In the genomic region with DNA sequence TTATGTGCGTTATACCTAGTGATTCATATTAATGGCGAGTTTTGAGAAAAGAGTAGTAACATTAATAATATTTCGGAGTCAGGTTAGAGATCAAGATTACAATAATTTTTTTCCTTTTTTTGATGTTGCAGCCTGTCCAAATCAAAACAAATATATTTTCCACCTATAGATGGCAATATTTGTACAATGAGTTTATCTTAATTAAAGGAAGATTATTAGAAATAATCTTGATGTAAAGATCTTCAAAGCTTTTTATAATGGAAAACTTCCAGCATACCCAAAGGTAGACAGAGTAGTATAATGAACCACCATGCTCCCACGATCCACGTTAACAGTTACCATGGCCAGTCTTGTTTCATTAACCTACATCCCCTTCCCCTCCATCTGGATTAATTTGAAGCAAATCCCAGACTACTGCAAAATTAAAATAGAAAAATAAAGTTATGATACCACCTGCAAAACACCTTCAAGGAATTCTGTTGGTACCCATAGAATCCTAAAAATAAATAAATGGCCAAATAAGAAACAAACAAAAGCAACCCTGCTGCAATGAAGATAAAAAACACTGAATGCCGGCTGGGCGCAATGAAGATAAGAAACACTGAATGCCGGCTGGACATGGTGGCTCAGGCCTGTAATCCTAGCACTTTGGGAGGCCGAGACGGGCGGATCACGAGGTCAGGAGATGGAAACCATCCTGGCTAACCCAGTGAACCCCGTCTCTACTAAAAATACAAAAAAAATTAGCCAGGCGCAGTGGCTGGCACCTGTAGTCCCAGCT, we compare ENCODE assay signal across 13 cellular contexts. TPM values are rescaled to one million over a fixed set of nuclear protein-coding genes. Genes with fewer than 3 reads are reported as not detected.
DNase-seq lines count a peak whose midpoint lies in the region; ATAC-seq and TF ChIP-seq lines count a peak whose summit lies in the region.
"Had no signal": no experiment of that assay in that cellular context is flagged by ENCODE, and none has a peak within 500 bp of the region (broad histone marks: within the 10 kb centered on the region; RNA-seq: fewer than 3 reads in every experiment).

No MANE protein-coding gene starts in this region.

- DNase-seq in heart left ventricle (no peak), left ventricle myocardium superior (no peak), NCI-H2227 (lab: John Stamatoyannopoulos, UW; ENCODE audit: unreplicated experiment) (peak; percentile 12), cerebellar cortex (ENCODE audit: low spot score) (peak; percentile 52), superior temporal gyrus (ENCODE audit: extremely low spot score) (peak; percentile 55), amygdala (lab: John Stamatoyannopoulos, UW) (no peak), coronary artery (ENCODE audit: low spot score) (no peak)
- no peak for DNase-seq in T-helper 2 cell treated with Interferon-gamma antibody and Interleukin-4, amounts not matched to agents 5 μg/mL and 100 μg/mL, for 36 hours (ENCODE audit: low spot score)
- DNase-seq: activated CD8-positive, alpha-beta memory T cell treated with anti-CD3 and anti-CD28 coated beads, Interleukin-2, amount 10 ng/mL, durations not matched to agents 7 days and 5 days; lower lobe of right lung; NCI-H446 had no signal

- WGBS in heart left ventricle, 4 donors, result 78 to 84% (median 80%) methylated on average over 14 of the region's 14 CpGs

- no peak overlapping the region for H3K27ac Mint-ChIP-seq in T-helper 2 cell treated with Interferon-gamma antibody and Interleukin-4, amounts not matched to agents 5 μg/mL and 100 μg/mL, for 36 hours
- H3K27ac Mint-ChIP-seq: activated CD8-positive, alpha-beta memory T cell treated with anti-CD3 and anti-CD28 coated beads, Interleukin-2, amount 10 ng/mL, durations not matched to agents 7 days and 5 days had no signal

- no peaks in the 10 kb centered on the region for H3K9me3 Mint-ChIP-seq in T-helper 2 cell treated with Interferon-gamma antibody and Interleukin-4, amounts not matched to agents 5 μg/mL and 100 μg/mL, for 36 hours

- TF ChIP-seq CTCF in heart left ventricle (IDR thresholded peaks at IDR 0.05), result peak in 11 of 12 donors; percentile 13 to 58 (median 34)
- TF ChIP-seq CTCF in coronary artery (IDR thresholded peaks at IDR 0.05), result no peak

- H3K27me3 Mint-ChIP-seq in T-helper 2 cell treated with Interferon-gamma antibody and Interleukin-4, amounts not matched to agents 5 μg/mL and 100 μg/mL, for 36 hours (ENCODE audit: low read depth), result peaks cover 36% of the 10 kb centered on the region

- ATAC-seq in heart left ventricle (no peak), left ventricle myocardium superior (no peak)
- ATAC-seq: activated CD8-positive, alpha-beta memory T cell treated with anti-CD3 and anti-CD28 coated beads, Interleukin-2, amount 10 ng/mL, durations not matched to agents 7 days and 5 days; lower lobe of right lung had no signal

- H3K9me3 ChIP-seq in heart left ventricle, result no peaks in the 10 kb centered on the region
- H3K9me3 ChIP-seq: lower lobe of right lung had no signal

- H3K36me3 ChIP-seq in heart left ventricle, result no peaks in the 10 kb centered on the region
- H3K36me3 ChIP-seq: lower lobe of right lung had no signal

- H3K4me3 ChIP-seq in heart left ventricle, result no peak overlapping the region
- H3K4me3 ChIP-seq in coronary artery, result no peak overlapping the region
- H3K4me3 ChIP-seq: lower lobe of right lung had no signal

- peaks cover 0 to 36% (median 19%) of the 10 kb centered on the region in 12 donors for H3K4me1 ChIP-seq in heart left ventricle
- H3K4me1 ChIP-seq: lower lobe of right lung had no signal

- peaks cover 0 to 18% (median 0%) of the 10 kb centered on the region in 9 donors for H3K27me3 ChIP-seq in heart left ventricle

- H3K36me3 Mint-ChIP-seq in T-helper 2 cell treated with Interferon-gamma antibody and Interleukin-4, amounts not matched to agents 5 μg/mL and 100 μg/mL, for 36 hours (ENCODE audit: low read depth), result no peaks in the 10 kb centered on the region
- H3K36me3 Mint-ChIP-seq: activated CD8-positive, alpha-beta memory T cell treated with anti-CD3 and anti-CD28 coated beads, Interleukin-2, amount 10 ng/mL, durations not matched to agents 7 days and 5 days had no signal

- TF ChIP-seq POLR2A in heart left ventricle (IDR thresholded peaks at IDR 0.05), result no peak

- peaks cover 5% of the 10 kb centered on the region for H3K4me1 Mint-ChIP-seq in T-helper 2 cell treated with Interferon-gamma antibody and Interleukin-4, amounts not matched to agents 5 μg/mL and 100 μg/mL, for 36 hours (ENCODE audit: low read depth)

- H3K27ac ChIP-seq in heart left ventricle (peak overlapping the region in 3 of 12 donors; percentile 15 to 65 (median 62)), coronary artery (no peak overlapping the region)
- H3K27ac ChIP-seq: lower lobe of right lung had no signal

- intact Hi-C loops in heart left ventricle (cut with DNase I), result loop anchor here in 6 of 10 donors (2.0 to 5.0 kb wide), 4 partner anchors 47 to 141 kb away; a partner anchor contains a TSS
- intact Hi-C loops in left ventricle myocardium superior (cut with micrococcal nuclease), result no loop called here

- H3K4me3 Mint-ChIP-seq in T-helper 2 cell treated with Interferon-gamma antibody and Interleukin-4, amounts not matched to agents 5 μg/mL and 100 μg/mL, for 36 hours, result no peak overlapping the region
- H3K4me3 Mint-ChIP-seq: activated CD8-positive, alpha-beta memory T cell treated with anti-CD3 and anti-CD28 coated beads, Interleukin-2, amount 10 ng/mL, durations not matched to agents 7 days and 5 days had no signal

RNA-seq across cellular contexts. Expression of a gene that starts 46.5 kb away (rescaled TPM):
- 1 to 10 TPM; 3.9 to 8.7 (median 7.1) TPM for total RNA-seq in heart left ventricle
- 10 to 100 TPM in 1 of 2 donors, 1 to 10 TPM in 1; 5.4 to 20.2 TPM for polyA plus RNA-seq in heart left ventricle
- total RNA-seq in left ventricle myocardium superior, result 6.5 TPM

RNA-seq across cellular contexts. Expression of a gene that starts 50.9 kb away (rescaled TPM):
- total RNA-seq in heart left ventricle (not detected), left ventricle myocardium superior (not detected)
- polyA plus RNA-seq in heart left ventricle, result not detected
- total RNA-seq: activated CD8-positive, alpha-beta memory T cell treated with anti-CD3 and anti-CD28 coated beads, Interleukin-2, amount 10 ng/mL, durations not matched to agents 7 days and 5 days; fibroblast of lung; lower lobe of right lung; T-helper 1 cell treated with Interleukin-12 subunit alpha and Interleukin-12 subunit beta and Interleukin-4 antibody, amounts not matched to agents 30 ng/mL and 1 ng/mL, for 36 hours had no signal
- polyA plus RNA-seq: fibroblast of lung had no signal

Comparison
In these comparisons a context has a peak if more than half of its experiments do, and no peak if none do; other contexts are left out.
1. DNase-seq: peak in NCI-H2227 (single experiment), cerebellar cortex (single experiment) and superior temporal gyrus (single experiment); none in heart left ventricle (0 of 5), left ventricle myocardium superior (single experiment), T-helper 2 cell treated with Interferon-gamma antibody and Interleukin-4, amounts not matched to agents 5 μg/mL and 100 μg/mL, for 36 hours (single experiment), amygdala (0 of 56) and coronary artery (single experiment).